Comparison of ENCODE assay signal across 1 cellular context in the genomic region with DNA sequence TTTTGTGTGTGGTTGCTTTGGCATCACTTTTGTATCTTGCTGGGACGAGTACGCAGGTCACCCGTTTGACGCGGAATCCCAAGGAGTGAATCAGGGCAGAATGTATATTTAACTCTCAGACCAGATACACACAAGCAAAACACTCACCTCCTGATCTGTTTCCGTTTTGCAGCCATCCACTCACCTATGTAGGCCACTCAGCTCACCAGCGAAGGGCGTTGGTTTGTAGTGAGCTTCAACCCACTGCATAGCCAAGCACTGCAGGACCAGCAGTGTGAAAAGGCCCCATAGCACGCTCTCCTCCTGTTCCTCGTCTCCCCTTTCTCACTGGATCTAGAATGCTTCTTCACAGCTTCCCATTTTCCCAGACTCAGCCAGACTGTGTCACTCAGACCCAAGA.
TF ChIP-seq lines count a peak whose summit lies in the region.

No MANE protein-coding gene starts in this region.

TF ChIP-seq in H1, 55 proteins besides CTCF, POLR2A, EP300 and RAD21:
- TF ChIP-seq BACH1 (IDR thresholded peaks at IDR 0.05; ENCODE audit: low read length) (no peak), NRF1 (IDR thresholded peaks at IDR 0.05; ENCODE audit: low read depth, low read length) (no peak), TAF7 (optimal IDR thresholded peaks at IDR 0.05; ENCODE audit: borderline replicate concordance, low read depth, low read length) (no peak), CHD2 (IDR thresholded peaks at IDR 0.05; ENCODE audit: low read length) (no peak), ASH2L (IDR thresholded peaks at IDR 0.05; ENCODE audit: low read length) (no peak), E2F6 (IDR thresholded peaks at IDR 0.05) (no peak), POLR2AphosphoS5 (IDR thresholded peaks at IDR 0.05; ENCODE audit: low read depth, low read length) (no peak), KDM1A (IDR thresholded peaks at IDR 0.05; ENCODE audit: borderline replicate concordance, low read length) (no peak)
- TF ChIP-seq, protein P1, sequence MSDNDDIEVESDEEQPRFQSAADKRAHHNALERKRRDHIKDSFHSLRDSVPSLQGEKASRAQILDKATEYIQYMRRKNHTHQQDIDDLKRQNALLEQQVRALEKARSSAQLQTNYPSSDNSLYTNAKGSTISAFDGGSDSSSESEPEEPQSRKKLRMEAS (IDR thresholded peaks at IDR 0.05), result no peak
- TF ChIP-seq, protein P2, sequence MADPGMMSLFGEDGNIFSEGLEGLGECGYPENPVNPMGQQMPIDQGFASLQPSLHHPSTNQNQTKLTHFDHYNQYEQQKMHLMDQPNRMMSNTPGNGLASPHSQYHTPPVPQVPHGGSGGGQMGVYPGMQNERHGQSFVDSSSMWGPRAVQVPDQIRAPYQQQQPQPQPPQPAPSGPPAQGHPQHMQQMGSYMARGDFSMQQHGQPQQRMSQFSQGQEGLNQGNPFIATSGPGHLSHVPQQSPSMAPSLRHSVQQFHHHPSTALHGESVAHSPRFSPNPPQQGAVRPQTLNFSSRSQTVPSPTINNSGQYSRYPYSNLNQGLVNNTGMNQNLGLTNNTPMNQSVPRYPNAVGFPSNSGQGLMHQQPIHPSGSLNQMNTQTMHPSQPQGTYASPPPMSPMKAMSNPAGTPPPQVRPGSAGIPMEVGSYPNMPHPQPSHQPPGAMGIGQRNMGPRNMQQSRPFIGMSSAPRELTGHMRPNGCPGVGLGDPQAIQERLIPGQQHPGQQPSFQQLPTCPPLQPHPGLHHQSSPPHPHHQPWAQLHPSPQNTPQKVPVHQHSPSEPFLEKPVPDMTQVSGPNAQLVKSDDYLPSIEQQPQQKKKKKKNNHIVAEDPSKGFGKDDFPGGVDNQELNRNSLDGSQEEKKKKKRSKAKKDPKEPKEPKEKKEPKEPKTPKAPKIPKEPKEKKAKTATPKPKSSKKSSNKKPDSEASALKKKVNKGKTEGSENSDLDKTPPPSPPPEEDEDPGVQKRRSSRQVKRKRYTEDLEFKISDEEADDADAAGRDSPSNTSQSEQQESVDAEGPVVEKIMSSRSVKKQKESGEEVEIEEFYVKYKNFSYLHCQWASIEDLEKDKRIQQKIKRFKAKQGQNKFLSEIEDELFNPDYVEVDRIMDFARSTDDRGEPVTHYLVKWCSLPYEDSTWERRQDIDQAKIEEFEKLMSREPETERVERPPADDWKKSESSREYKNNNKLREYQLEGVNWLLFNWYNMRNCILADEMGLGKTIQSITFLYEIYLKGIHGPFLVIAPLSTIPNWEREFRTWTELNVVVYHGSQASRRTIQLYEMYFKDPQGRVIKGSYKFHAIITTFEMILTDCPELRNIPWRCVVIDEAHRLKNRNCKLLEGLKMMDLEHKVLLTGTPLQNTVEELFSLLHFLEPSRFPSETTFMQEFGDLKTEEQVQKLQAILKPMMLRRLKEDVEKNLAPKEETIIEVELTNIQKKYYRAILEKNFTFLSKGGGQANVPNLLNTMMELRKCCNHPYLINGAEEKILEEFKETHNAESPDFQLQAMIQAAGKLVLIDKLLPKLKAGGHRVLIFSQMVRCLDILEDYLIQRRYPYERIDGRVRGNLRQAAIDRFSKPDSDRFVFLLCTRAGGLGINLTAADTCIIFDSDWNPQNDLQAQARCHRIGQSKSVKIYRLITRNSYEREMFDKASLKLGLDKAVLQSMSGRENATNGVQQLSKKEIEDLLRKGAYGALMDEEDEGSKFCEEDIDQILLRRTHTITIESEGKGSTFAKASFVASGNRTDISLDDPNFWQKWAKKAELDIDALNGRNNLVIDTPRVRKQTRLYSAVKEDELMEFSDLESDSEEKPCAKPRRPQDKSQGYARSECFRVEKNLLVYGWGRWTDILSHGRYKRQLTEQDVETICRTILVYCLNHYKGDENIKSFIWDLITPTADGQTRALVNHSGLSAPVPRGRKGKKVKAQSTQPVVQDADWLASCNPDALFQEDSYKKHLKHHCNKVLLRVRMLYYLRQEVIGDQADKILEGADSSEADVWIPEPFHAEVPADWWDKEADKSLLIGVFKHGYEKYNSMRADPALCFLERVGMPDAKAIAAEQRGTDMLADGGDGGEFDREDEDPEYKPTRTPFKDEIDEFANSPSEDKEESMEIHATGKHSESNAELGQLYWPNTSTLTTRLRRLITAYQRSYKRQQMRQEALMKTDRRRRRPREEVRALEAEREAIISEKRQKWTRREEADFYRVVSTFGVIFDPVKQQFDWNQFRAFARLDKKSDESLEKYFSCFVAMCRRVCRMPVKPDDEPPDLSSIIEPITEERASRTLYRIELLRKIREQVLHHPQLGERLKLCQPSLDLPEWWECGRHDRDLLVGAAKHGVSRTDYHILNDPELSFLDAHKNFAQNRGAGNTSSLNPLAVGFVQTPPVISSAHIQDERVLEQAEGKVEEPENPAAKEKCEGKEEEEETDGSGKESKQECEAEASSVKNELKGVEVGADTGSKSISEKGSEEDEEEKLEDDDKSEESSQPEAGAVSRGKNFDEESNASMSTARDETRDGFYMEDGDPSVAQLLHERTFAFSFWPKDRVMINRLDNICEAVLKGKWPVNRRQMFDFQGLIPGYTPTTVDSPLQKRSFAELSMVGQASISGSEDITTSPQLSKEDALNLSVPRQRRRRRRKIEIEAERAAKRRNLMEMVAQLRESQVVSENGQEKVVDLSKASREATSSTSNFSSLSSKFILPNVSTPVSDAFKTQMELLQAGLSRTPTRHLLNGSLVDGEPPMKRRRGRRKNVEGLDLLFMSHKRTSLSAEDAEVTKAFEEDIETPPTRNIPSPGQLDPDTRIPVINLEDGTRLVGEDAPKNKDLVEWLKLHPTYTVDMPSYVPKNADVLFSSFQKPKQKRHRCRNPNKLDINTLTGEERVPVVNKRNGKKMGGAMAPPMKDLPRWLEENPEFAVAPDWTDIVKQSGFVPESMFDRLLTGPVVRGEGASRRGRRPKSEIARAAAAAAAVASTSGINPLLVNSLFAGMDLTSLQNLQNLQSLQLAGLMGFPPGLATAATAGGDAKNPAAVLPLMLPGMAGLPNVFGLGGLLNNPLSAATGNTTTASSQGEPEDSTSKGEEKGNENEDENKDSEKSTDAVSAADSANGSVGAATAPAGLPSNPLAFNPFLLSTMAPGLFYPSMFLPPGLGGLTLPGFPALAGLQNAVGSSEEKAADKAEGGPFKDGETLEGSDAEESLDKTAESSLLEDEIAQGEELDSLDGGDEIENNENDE (IDR thresholded peaks at IDR 0.05; ENCODE audit: insufficient replicate concordance, low read length), result no peak
